ENCODE assay signal across 23 cellular contexts in genomic region chr10:110373857-110374654, GRCh38.
"Had no signal": no experiment of that assay in that cellular context is flagged by ENCODE, and none has a peak within 500 bp of the region (broad histone marks: within the 10 kb centered on the region; RNA-seq: fewer than 3 reads in every experiment).

No MANE protein-coding gene starts in this region.

- DNase-seq: activated CD4-positive, alpha-beta T cell treated with anti-CD3 and anti-CD28 coated beads for 1 hour; activated naive CD4-positive, alpha-beta T cell treated with Interleukin-2 at 50 U/mL for 16 hours; activated naive CD8-positive, alpha-beta T cell treated with anti-CD3 and anti-CD28 coated beads, Interleukin-2, amount 10 ng/mL, durations not matched to agents 7 days and 5 days; activated T-cell treated with anti-CD3 and anti-CD28 coated beads, Interleukin-2, amount 50 U/mL, for 1 hour; anterior cingulate cortex; body of pancreas; effector CD4-positive, alpha-beta T cell; erythroblast; foreskin fibroblast; lower lobe of right lung; naive thymus-derived CD4-positive, alpha-beta T cell; stimulated activated CD4-positive, alpha-beta T cell treated with anti-CD3 and anti-CD28 coated beads, Interleukin-4, amount 100 ng/mL, for 24 hours; T-cell; testis; trophoblast cell; uterus; WERI-Rb-1 had no signal

- H3K27me3 ChIP-seq: body of pancreas, cardiac muscle cell, neural progenitor cell, testis, uterus had no signal

- H3K27me3 Mint-ChIP-seq: activated naive CD8-positive, alpha-beta T cell treated with anti-CD3 and anti-CD28 coated beads, Interleukin-2, amount 10 ng/mL, durations not matched to agents 7 days and 5 days had no signal

- H3K9me3 Mint-ChIP-seq: activated naive CD8-positive, alpha-beta T cell treated with anti-CD3 and anti-CD28 coated beads, Interleukin-2, amount 10 ng/mL, durations not matched to agents 7 days and 5 days; dendritic cell treated with granulocyte-macrophage colony-stimulating factor and Interleukin-4, amounts not matched to agents 40 ng/mL and 50 ng/mL, for 4 days; naive thymus-derived CD4-positive, alpha-beta T cell; neural progenitor cell; T-cell had no signal

- H2AFZ ChIP-seq: neural progenitor cell had no signal

- H3K9ac ChIP-seq: neural progenitor cell had no signal

- ATAC-seq: body of pancreas; left lobe of liver; lower lobe of right lung; naive thymus-derived CD4-positive, alpha-beta T cell; SK-N-SH treated with all-trans-retinoic acid at 6 μM for 48 hours; T-cell had no signal

- H3K36me3 Mint-ChIP-seq: activated naive CD8-positive, alpha-beta T cell treated with anti-CD3 and anti-CD28 coated beads, Interleukin-2, amount 10 ng/mL, durations not matched to agents 7 days and 5 days; naive thymus-derived CD4-positive, alpha-beta T cell; neural progenitor cell; T-cell had no signal

- H3K9me3 ChIP-seq: body of pancreas, lower lobe of right lung, prostate gland, testis, uterus had no signal

- H3K36me3 ChIP-seq: cardiac muscle cell, lower lobe of right lung, neural progenitor cell, prostate gland, uterus, WERI-Rb-1 had no signal

- H3K27ac Mint-ChIP-seq: activated naive CD8-positive, alpha-beta T cell treated with anti-CD3 and anti-CD28 coated beads, Interleukin-2, amount 10 ng/mL, durations not matched to agents 7 days and 5 days; dendritic cell treated with granulocyte-macrophage colony-stimulating factor and Interleukin-4, amounts not matched to agents 40 ng/mL and 50 ng/mL, for 4 days; naive thymus-derived CD4-positive, alpha-beta T cell; neural progenitor cell; T-cell had no signal

- H3K4me1 ChIP-seq: neural progenitor cell, prostate gland, testis, uterus had no signal

- H3K27ac ChIP-seq: body of pancreas, cardiac muscle cell, lower lobe of right lung, neural progenitor cell, prostate gland, testis, uterus, WERI-Rb-1 had no signal

- H3K4me3 ChIP-seq: body of pancreas, cardiac muscle cell, lower lobe of right lung, neural progenitor cell, prostate gland, testis, uterus had no signal

- H3K4me3 Mint-ChIP-seq: activated naive CD8-positive, alpha-beta T cell treated with anti-CD3 and anti-CD28 coated beads, Interleukin-2, amount 10 ng/mL, durations not matched to agents 7 days and 5 days; dendritic cell treated with granulocyte-macrophage colony-stimulating factor and Interleukin-4, amounts not matched to agents 40 ng/mL and 50 ng/mL, for 4 days; naive thymus-derived CD4-positive, alpha-beta T cell; neural progenitor cell; T-cell had no signal

- H3K4me2 ChIP-seq: neural progenitor cell had no signal
